Comparison of ENCODE assay signal across 8 cellular contexts in the genomic region with DNA sequence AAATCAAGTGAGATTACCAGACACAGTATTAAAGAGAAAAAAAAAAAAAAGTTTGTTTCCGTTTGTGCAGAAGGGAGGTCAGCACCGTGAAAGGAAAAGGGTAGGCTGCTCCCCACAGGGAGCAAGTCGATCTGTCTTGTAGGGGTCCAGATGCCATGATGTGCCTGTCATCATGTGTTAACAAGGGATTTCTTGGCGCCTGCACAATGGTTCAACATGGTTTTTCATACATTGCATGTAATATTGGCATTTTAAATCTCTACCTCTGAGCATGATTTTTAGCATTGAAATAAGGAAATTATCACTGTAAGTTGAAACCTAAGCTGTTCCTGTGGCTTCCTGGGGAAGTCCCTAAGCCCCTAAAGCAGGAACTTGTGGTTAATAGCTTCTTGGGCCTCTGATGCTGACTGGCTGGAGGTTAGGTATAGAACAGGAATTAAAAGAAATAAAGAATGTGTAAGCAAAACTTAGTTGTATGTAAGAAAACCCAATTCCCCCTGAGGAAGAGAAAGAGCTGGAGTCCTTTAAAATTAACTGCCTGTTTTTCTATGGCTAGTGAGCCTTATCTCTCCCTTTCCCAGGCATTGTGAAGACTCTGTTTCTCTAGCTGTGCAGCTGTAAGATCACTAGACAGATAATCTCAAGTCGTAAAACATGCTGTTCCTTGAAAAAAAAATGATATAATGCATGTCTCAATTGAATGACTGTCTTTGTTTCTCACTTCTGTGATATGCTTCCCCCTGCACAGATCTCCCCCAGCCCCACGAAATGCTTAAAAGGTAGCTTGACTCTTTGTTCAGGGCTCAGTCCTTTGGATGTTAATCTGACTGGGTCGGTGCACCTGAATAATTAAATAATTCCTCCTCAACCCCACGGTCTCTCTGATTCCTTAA. TPM values are rescaled to one million over a fixed set of nuclear protein-coding genes. Genes with fewer than 3 reads are reported as not detected.
A peak's percentile ranks its signal among the peaks of the same experiment; 100 is the strongest.
DNase-seq lines count a peak whose midpoint lies in the region; ATAC-seq and TF ChIP-seq lines count a peak whose summit lies in the region.

No MANE protein-coding gene starts in this region.

- POLR2A ChIA-PET in T-cell (lab: Charles Lee), result interaction anchor here (0.6 to 1.6 kb wide), 8 partner anchors 11 to 501 kb away, joined by 3 to 11 read pairs (median 6); a partner anchor contains a TSS

- H3K4me3 Mint-ChIP-seq in T-cell, result peak overlapping the region; percentile 55 to 71 (median 69)

- no peak for TF ChIP-seq CTCF in choroid plexus epithelial cell (conservative IDR thresholded peaks at IDR 0.05; ENCODE audit: low read depth, low read length)

- CTCF ChIA-PET in T-cell (lab: Charles Lee), result interaction anchor here (0.6 to 2.8 kb wide), 8 partner anchors 10 to 250 kb away, joined by 3 to 61 read pairs (median 4); a partner anchor contains a TSS

- H3K9me3 Mint-ChIP-seq in T-cell, result peaks cover 4 to 12% (median 9%) of the 10 kb centered on the region in 3 donors

- no peaks in the 10 kb centered on the region for H3K27me3 Mint-ChIP-seq in T-cell

- H3K4me3 ChIP-seq in choroid plexus epithelial cell (ENCODE audit: low read depth, low read length), result no peak overlapping the region

- H3K4me1 Mint-ChIP-seq in T-cell, result peaks cover 78 to 79% (median 79%) of the 10 kb centered on the region in 3 donors

- DNase-seq in T-cell (peak; percentile 19 to 77 (median 56)), choroid plexus epithelial cell (ENCODE audit: low read depth) (peak; percentile 87), retina (peak; percentile 18), UCSD-AML1 (lab: John Stamatoyannopoulos, UW; ENCODE audit: unreplicated experiment) (no peak), epidermal melanocyte (ENCODE audit: insufficient read length, low spot score) (no peak)

- peak; percentile 79 for ATAC-seq in GM18511 (IDR thresholded peaks at IDR 0.05; ENCODE audit: unreplicated experiment)
- ATAC-seq in HG02943 (IDR thresholded peaks at IDR 0.05; ENCODE audit: low read depth, unreplicated experiment), result peak; percentile 45
- peak; percentile 81 to 90 (median 84) for ATAC-seq in T-cell (replicated peaks in 1 of 4)
- ATAC-seq in GM18519 (IDR thresholded peaks at IDR 0.05; ENCODE audit: low FRiP score, unreplicated experiment), result no peak

- H3K27ac Mint-ChIP-seq in T-cell, result peak overlapping the region; percentile 86 to 91

- peaks cover 3% of the 10 kb centered on the region for H3K36me3 Mint-ChIP-seq in T-cell

RNA-seq across cellular contexts. Expression of a gene that starts 7.4 kb away (rescaled TPM):
- 10 to 100 TPM; 12.6 to 88.0 (median 43.3) TPM for total RNA-seq in T-cell

RNA-seq across cellular contexts. Expression of a gene that starts 29.1 kb away (rescaled TPM):
- total RNA-seq in T-cell, result 10 to 100 TPM; 58.5 to 80.0 (median 59.6) TPM

RNA-seq across cellular contexts. Expression of a gene that starts 55.0 kb away (rescaled TPM):
- 10 to 100 TPM in 3 of 5 donors, 1 to 10 TPM in 2; 5.9 to 18.0 (median 12.9) TPM for total RNA-seq in T-cell

Comparison
In these comparisons a context has a peak if more than half of its experiments do, and no peak if none do; other contexts are left out.
1. DNase-seq: peak in T-cell (34 of 34), choroid plexus epithelial cell (single experiment) and retina (single experiment); none in UCSD-AML1 (single experiment) and epidermal melanocyte (single experiment).